ENCODE assay signal across 1 cellular context in the genomic region with DNA sequence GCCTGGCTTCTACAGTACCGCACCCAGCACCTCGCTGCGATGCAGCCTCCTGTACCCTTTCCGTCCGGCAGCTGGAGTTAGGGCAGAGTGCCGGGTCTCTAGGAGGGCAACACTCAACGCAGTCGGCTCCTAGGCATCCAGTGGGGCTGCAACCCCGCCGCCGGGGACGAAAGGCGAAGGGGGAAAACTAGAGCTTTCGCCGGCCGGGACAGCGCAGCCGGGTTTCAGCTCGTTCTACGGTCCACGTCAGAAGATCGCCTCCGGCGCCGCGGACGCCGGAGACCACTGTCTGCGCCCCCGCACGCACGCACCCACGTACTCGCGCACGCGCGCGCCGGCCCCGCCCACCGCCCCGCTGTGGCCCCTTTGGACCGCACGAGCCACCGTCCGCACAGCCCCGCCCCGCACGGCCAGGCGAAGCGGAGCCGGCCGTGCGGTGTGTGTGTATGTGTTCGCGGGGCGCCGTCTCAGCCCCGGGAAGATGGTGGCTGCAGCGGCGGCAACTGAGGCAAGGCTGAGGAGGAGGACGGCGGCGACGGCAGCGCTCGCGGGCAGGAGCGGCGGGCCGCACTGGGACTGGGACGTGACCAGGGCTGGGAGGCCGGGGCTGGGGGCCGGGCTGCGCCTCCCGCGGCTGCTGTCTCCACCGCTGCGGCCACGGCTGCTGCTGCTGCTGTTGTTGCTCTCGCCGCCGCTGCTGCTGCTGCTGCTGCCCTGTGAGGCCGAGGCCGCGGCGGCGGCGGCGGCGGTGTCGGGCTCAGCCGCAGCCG.
TF ChIP-seq lines count a peak whose summit lies in the region.

Gene ATRN (plus strand): TSS at position 392 of the 770 bp plus-strand sequence. CDS start 90 bp downstream, at position 482.

TF ChIP-seq in HepG2, 621 proteins besides CTCF, POLR2A, EP300 and RAD21 (continued from another document and continues in another):
- no peak for TF ChIP-seq ZBTB39 (CRISPR knock-in tag; IDR thresholded peaks at IDR 0.05)
- TF ChIP-seq KAT8 (CRISPR knock-in tag; IDR thresholded peaks at IDR 0.05): peak; percentile 88
- no peak for TF ChIP-seq NCOA5 (CRISPR knock-in tag; IDR thresholded peaks at IDR 0.05)
- peak; percentile 81 for TF ChIP-seq AGO1 (IDR thresholded peaks at IDR 0.05; ENCODE audit: low read depth, low read length, poor library complexity, severe bottlenecking)
- peak; percentile 96; the same call in 1 of the 2 replicates for TF ChIP-seq RARG (CRISPR knock-in tag; IDR thresholded peaks at IDR 0.05; ENCODE audit: low read depth)
- peak; percentile 85; the same call in 1 of the 2 replicates for TF ChIP-seq ZNF329 (CRISPR knock-in tag; IDR thresholded peaks at IDR 0.05; ENCODE audit: low read depth)
- TF ChIP-seq TRAFD1 (CRISPR knock-in tag; IDR thresholded peaks at IDR 0.05; ENCODE audit: borderline replicate concordance): peak; percentile 95; the same call in 1 of the 2 replicates
- peak; percentile 82 for TF ChIP-seq KDM3A (CRISPR knock-in tag; IDR thresholded peaks at IDR 0.05; ENCODE audit: low read depth)
- TF ChIP-seq E2F5 (CRISPR knock-in tag; conservative IDR thresholded peaks at IDR 0.05): no peak
- no peak for TF ChIP-seq SSRP1 (CRISPR knock-in tag; IDR thresholded peaks at IDR 0.05)
- peak; percentile 12 for TF ChIP-seq ZNF274 (CRISPR knock-in tag; IDR thresholded peaks at IDR 0.05)
- TF ChIP-seq SMAD9 (CRISPR knock-in tag; IDR thresholded peaks at IDR 0.05): no peak; the same call in 1 of the 2 replicates
- TF ChIP-seq FOXK2 (IDR thresholded peaks at IDR 0.05): no peak
- TF ChIP-seq, protein P1, sequence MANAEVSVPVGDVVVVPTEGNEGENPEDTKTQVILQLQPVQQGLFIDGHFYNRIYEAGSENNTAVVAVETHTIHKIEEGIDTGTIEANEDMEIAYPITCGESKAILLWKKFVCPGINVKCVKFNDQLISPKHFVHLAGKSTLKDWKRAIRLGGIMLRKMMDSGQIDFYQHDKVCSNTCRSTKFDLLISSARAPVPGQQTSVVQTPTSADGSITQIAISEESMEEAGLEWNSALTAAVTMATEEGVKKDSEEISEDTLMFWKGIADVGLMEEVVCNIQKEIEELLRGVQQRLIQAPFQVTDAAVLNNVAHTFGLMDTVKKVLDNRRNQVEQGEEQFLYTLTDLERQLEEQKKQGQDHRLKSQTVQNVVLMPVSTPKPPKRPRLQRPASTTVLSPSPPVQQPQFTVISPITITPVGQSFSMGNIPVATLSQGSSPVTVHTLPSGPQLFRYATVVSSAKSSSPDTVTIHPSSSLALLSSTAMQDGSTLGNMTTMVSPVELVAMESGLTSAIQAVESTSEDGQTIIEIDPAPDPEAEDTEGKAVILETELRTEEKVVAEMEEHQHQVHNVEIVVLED (CRISPR knock-in tag; IDR thresholded peaks at IDR 0.05; ENCODE audit: borderline replicate concordance): peak; percentile 99
- peak; percentile 100 for TF ChIP-seq ZBTB14 (CRISPR knock-in tag; IDR thresholded peaks at IDR 0.05)
- no peak for TF ChIP-seq POLR2AphosphoS2 (IDR thresholded peaks at IDR 0.05; ENCODE audit: low read depth, low read length)
- no peak for TF ChIP-seq ZBTB21 (CRISPR knock-in tag; IDR thresholded peaks at IDR 0.05)
- TF ChIP-seq, protein P2, sequence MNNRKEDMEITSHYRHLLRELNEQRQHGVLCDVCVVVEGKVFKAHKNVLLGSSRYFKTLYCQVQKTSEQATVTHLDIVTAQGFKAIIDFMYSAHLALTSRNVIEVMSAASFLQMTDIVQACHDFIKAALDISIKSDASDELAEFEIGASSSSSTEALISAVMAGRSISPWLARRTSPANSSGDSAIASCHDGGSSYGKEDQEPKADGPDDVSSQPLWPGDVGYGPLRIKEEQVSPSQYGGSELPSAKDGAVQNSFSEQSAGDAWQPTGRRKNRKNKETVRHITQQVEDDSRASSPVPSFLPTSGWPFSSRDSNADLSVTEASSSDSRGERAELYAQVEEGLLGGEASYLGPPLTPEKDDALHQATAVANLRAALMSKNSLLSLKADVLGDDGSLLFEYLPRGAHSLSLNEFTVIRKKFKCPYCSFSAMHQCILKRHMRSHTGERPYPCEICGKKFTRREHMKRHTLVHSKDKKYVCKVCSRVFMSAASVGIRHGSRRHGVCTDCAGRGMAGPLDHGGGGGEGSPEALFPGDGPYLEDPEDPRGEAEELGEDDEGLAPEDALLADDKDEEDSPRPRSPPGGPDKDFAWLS (CRISPR knock-in tag; IDR thresholded peaks at IDR 0.05; ENCODE audit: borderline replicate concordance): peak; percentile 94; the same call in 1 of the 2 replicates
- TF ChIP-seq CAMTA2 (CRISPR knock-in tag; IDR thresholded peaks at IDR 0.05; ENCODE audit: borderline replicate concordance): peak; percentile 79; the same call in 1 of the 2 replicates
- TF ChIP-seq ZMYM4 (CRISPR knock-in tag; IDR thresholded peaks at IDR 0.05): peak; percentile 99
- TF ChIP-seq ARID3A (IDR thresholded peaks at IDR 0.05; ENCODE audit: low read depth, low read length): no peak
- peak; percentile 98 for TF ChIP-seq ZNF605 (CRISPR knock-in tag; IDR thresholded peaks at IDR 0.05)
- TF ChIP-seq GATA4 (IDR thresholded peaks at IDR 0.05; ENCODE audit: borderline replicate concordance, low read depth): peak; percentile 92
- no peak for TF ChIP-seq ZFP41 (CRISPR knock-in tag; IDR thresholded peaks at IDR 0.05; ENCODE audit: borderline replicate concordance)
- TF ChIP-seq ZNF33B (CRISPR knock-in tag; IDR thresholded peaks at IDR 0.05): peak; percentile 21
- TF ChIP-seq HNF4G (IDR thresholded peaks at IDR 0.05; ENCODE audit: borderline replicate concordance, low read depth, low read length): no peak
- peak; percentile 82 for TF ChIP-seq HNF4G (CRISPR knock-in tag; IDR thresholded peaks at IDR 0.05; ENCODE audit: borderline replicate concordance, low read depth)
- TF ChIP-seq, protein P3, sequence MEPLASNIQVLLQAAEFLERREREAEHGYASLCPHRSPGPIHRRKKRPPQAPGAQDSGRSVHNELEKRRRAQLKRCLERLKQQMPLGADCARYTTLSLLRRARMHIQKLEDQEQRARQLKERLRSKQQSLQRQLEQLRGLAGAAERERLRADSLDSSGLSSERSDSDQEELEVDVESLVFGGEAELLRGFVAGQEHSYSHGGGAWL (CRISPR knock-in tag; IDR thresholded peaks at IDR 0.05): peak; percentile 81
- no peak for TF ChIP-seq PRPF4 (IDR thresholded peaks at IDR 0.05; ENCODE audit: low read depth, low read length, poor library complexity, severe bottlenecking)
- TF ChIP-seq FOSL2 (CRISPR knock-in tag; IDR thresholded peaks at IDR 0.05): no peak; the same call in none of the 2 replicates
- TF ChIP-seq RAD51 (IDR thresholded peaks at IDR 0.05; ENCODE audit: borderline replicate concordance): no peak
- no peak; the same call in 1 of the 2 replicates for TF ChIP-seq ZBTB10 (CRISPR knock-in tag; IDR thresholded peaks at IDR 0.05; ENCODE audit: borderline replicate concordance)
- TF ChIP-seq ZNF160 (CRISPR knock-in tag; IDR thresholded peaks at IDR 0.05): peak; percentile 44; the same call in 1 of the 2 replicates
- peak; percentile 79; the same call in 1 of the 2 replicates for TF ChIP-seq FOXK1 (CRISPR knock-in tag; IDR thresholded peaks at IDR 0.05; ENCODE audit: borderline replicate concordance, low read depth)
- TF ChIP-seq ZNF337 (CRISPR knock-in tag; IDR thresholded peaks at IDR 0.05; ENCODE audit: borderline replicate concordance, low read depth): 0 out of 2 replicates have a peak, but pooled peaks have one; percentile 57
- TF ChIP-seq, protein P4, sequence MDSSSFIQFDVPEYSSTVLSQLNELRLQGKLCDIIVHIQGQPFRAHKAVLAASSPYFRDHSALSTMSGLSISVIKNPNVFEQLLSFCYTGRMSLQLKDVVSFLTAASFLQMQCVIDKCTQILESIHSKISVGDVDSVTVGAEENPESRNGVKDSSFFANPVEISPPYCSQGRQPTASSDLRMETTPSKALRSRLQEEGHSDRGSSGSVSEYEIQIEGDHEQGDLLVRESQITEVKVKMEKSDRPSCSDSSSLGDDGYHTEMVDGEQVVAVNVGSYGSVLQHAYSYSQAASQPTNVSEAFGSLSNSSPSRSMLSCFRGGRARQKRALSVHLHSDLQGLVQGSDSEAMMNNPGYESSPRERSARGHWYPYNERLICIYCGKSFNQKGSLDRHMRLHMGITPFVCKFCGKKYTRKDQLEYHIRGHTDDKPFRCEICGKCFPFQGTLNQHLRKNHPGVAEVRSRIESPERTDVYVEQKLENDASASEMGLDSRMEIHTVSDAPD (CRISPR knock-in tag; IDR thresholded peaks at IDR 0.05): peak; percentile 93; the same call in 1 of the 2 replicates
- TF ChIP-seq POLR2G (IDR thresholded peaks at IDR 0.05; ENCODE audit: low read depth, low read length): peak; percentile 99
- TF ChIP-seq ZSCAN31 (CRISPR knock-in tag; IDR thresholded peaks at IDR 0.05; ENCODE audit: low read depth): peak; percentile 99
- TF ChIP-seq EEA1 (CRISPR knock-in tag; IDR thresholded peaks at IDR 0.05; ENCODE audit: borderline replicate concordance): peak; percentile 9; the same call in 1 of the 2 replicates
- TF ChIP-seq ZFP90 (CRISPR knock-in tag; IDR thresholded peaks at IDR 0.05; ENCODE audit: borderline replicate concordance): no peak; the same call in 1 of the 2 replicates
- TF ChIP-seq MAFG (CRISPR knock-in tag; IDR thresholded peaks at IDR 0.05): no peak
